15 cellular contexts compared by ENCODE assay signal in the genomic region with DNA sequence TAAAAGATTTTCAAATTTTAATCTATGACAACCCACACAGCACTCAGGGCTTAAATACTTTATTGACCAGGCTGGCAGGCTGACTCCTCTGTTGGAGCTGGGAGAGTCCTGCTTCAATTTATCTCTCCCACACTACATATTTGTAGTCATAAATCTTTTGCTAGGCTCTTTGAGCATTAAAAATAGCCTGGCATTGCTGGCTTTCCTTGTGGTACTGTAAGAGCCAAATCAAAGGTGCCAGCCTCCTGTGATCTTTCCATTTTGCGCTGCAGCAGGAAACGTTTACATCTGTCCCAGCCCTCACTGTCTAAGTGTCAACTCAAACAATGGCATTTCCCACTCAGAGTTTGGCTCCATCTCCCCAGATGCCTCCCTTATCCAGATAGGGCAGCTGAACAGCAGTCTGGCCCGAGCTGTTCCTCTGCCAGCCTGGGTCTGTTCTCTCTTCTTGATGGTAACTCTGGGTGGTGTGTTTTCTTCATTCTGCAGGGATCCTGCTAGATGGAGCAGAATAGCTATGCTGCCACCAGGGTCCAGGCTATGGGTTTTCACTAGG.
"Had no signal": no experiment of that assay in that cellular context is flagged by ENCODE, and none has a peak within 500 bp of the region (broad histone marks: within the 10 kb centered on the region; RNA-seq: fewer than 3 reads in every experiment).

No MANE protein-coding gene starts in this region.

- H3K27ac ChIP-seq: ascending aorta, suprapubic skin had no signal

- H3K27me3 ChIP-seq: ascending aorta, suprapubic skin had no signal

- H3K36me3 ChIP-seq: ascending aorta, suprapubic skin had no signal

- H3K4me3 ChIP-seq: ascending aorta, suprapubic skin had no signal

- ATAC-seq: activated naive CD8-positive, alpha-beta T cell treated with anti-CD3 and anti-CD28 coated beads, Interleukin-2, amount 50 U/mL, for 24 hours; activated T-helper 17 cell treated with anti-CD3 and anti-CD28 coated beads, Interleukin-2, amount 50 U/mL, for 72 hours; natural killer cell; T-cell had no signal

- H3K4me1 Mint-ChIP-seq: activated T-helper 17 cell treated with anti-CD3 and anti-CD28 coated beads, Interleukin-2, amount 50 U/mL, for 72 hours; natural killer cell had no signal

- H3K27me3 Mint-ChIP-seq: activated naive CD8-positive, alpha-beta T cell treated with anti-CD3 and anti-CD28 coated beads, Interleukin-2, amount 50 U/mL, for 24 hours; activated T-helper 17 cell treated with anti-CD3 and anti-CD28 coated beads, Interleukin-2, amount 50 U/mL, for 72 hours; stimulated activated naive CD8-positive, alpha-beta T cell treated with anti-CD3 and anti-CD28 coated beads, Interleukin-15, Interleukin-2, amounts not matched to agents 100 ng/mL and 50 ng/mL, for 24 hours; T-cell; type B pancreatic cell had no signal

- H3K4me1 ChIP-seq: ascending aorta, suprapubic skin had no signal

- DNase-seq: activated CD4-positive, alpha-beta T cell treated with anti-CD3 and anti-CD28 coated beads, Interleukin-2, amount 50 U/mL, for 4 hours; activated CD4-positive, CD25-positive, alpha-beta regulatory T cell treated with anti-CD3 and anti-CD28 coated beads, Interleukin-2, amount 50 U/mL, for 72 hours; activated naive CD4-positive, alpha-beta T cell treated with Interleukin-2 at 50 U/mL for 16 hours; activated naive CD8-positive, alpha-beta T cell treated with anti-CD3 and anti-CD28 coated beads, Interleukin-2, amount 50 U/mL, for 24 hours; erythroblast; hippocampal formation; mesendoderm; natural killer cell; T-cell; T-helper 9 cell had no signal

- H3K36me3 Mint-ChIP-seq: natural killer cell, T-cell, type B pancreatic cell had no signal

- H3K27ac Mint-ChIP-seq: activated naive CD8-positive, alpha-beta T cell treated with anti-CD3 and anti-CD28 coated beads, Interleukin-2, amount 50 U/mL, for 24 hours; activated T-helper 17 cell treated with anti-CD3 and anti-CD28 coated beads, Interleukin-2, amount 50 U/mL, for 72 hours; natural killer cell; stimulated activated naive CD8-positive, alpha-beta T cell treated with anti-CD3 and anti-CD28 coated beads, Interleukin-15, Interleukin-2, amounts not matched to agents 100 ng/mL and 50 ng/mL, for 24 hours; T-cell; type B pancreatic cell had no signal

- H3K9me3 Mint-ChIP-seq: activated T-helper 17 cell treated with anti-CD3 and anti-CD28 coated beads, Interleukin-2, amount 50 U/mL, for 72 hours; stimulated activated naive CD8-positive, alpha-beta T cell treated with anti-CD3 and anti-CD28 coated beads, Interleukin-15, Interleukin-2, amounts not matched to agents 100 ng/mL and 50 ng/mL, for 24 hours had no signal

- H3K9me3 ChIP-seq: ascending aorta, suprapubic skin had no signal

- H3K4me3 Mint-ChIP-seq: activated naive CD8-positive, alpha-beta T cell treated with anti-CD3 and anti-CD28 coated beads, Interleukin-2, amount 50 U/mL, for 24 hours; activated T-helper 17 cell treated with anti-CD3 and anti-CD28 coated beads, Interleukin-2, amount 50 U/mL, for 72 hours; natural killer cell; stimulated activated naive CD8-positive, alpha-beta T cell treated with anti-CD3 and anti-CD28 coated beads, Interleukin-15, Interleukin-2, amounts not matched to agents 100 ng/mL and 50 ng/mL, for 24 hours; T-cell; type B pancreatic cell had no signal
